Comparison of ENCODE assay signal across 24 cellular contexts in genomic region chr2:23660227-23660626, GRCh38.
DNase-seq lines count a peak whose midpoint lies in the region; ATAC-seq, FAIRE-seq and TF ChIP-seq lines count a peak whose summit lies in the region.
"Had no signal": no experiment of that assay in that cellular context is flagged by ENCODE, and none has a peak within 500 bp of the region (broad histone marks: within the 10 kb centered on the region; RNA-seq: fewer than 3 reads in every experiment).

No MANE protein-coding gene starts in this region.

- H3K9me3 ChIP-seq in HepG2 (ENCODE audit: low read length) (no peaks in the 10 kb centered on the region), right lobe of liver (no peaks in the 10 kb centered on the region)
- H3K9me3 ChIP-seq: A549, Caco-2 had no signal

- peaks cover 6% of the 10 kb centered on the region for H3K27me3 Mint-ChIP-seq in nephron (ENCODE audit: low read depth)
- H3K27me3 Mint-ChIP-seq in progenitor cell of endocrine pancreas, result peaks cover 11% of the 10 kb centered on the region

- in situ Hi-C loops in HepG2 (cut with HindIII; ENCODE audit: extremely low pct_ligation_motif_present, low pct_unique_long_range_greater_than_20kb), result no loop called here

- H3K9me3 Mint-ChIP-seq in nephron (no peaks in the 10 kb centered on the region), progenitor cell of endocrine pancreas (ENCODE audit: low read depth) (no peaks in the 10 kb centered on the region)
- H3K9me3 Mint-ChIP-seq: CD4-positive, alpha-beta T cell; HFFc6 had no signal

- H3K4me3 Mint-ChIP-seq in nephron, result no peak overlapping the region
- H3K4me3 Mint-ChIP-seq in progenitor cell of endocrine pancreas (ENCODE audit: low read depth), result no peak overlapping the region
- H3K4me3 Mint-ChIP-seq: CD4-positive, alpha-beta T cell; HFFc6 had no signal

- TF ChIP-seq POLR2A in HepG2 (IDR thresholded peaks at IDR 0.05; ENCODE audit: insufficient read depth in 1 of 2, low read depth in 2 of 2, low read length in 2 of 2), result no peak
- no peak for TF ChIP-seq POLR2A in right lobe of liver (IDR thresholded peaks at IDR 0.05)

- WGBS in HepG2 (ENCODE audit: low lambda C conversion rate), result 57% methylated on average over 2 of the region's 2 CpGs
- no CpG with 5 or more reads among the region's 2 CpGs for WGBS in right lobe of liver (ENCODE audit: insufficient coverage, low coverage, low lambda C conversion rate, missing lambda C conversion rate)

- H3K27ac ChIP-seq in HepG2 (ENCODE audit: extremely low read length, insufficient read depth, low read length), result no peak overlapping the region
- no peak overlapping the region for H3K27ac ChIP-seq in right lobe of liver
- H3K27ac ChIP-seq: 22Rv1, A549, C4-2B, GM23248, HL-60 had no signal

- TF ChIP-seq CTCF in HepG2 (CRISPR knock-in tag; IDR thresholded peaks at IDR 0.05), result no peak
- TF ChIP-seq CTCF in right lobe of liver (IDR thresholded peaks at IDR 0.05), result no peak
- no peak for TF ChIP-seq CTCF in nephron (IDR thresholded peaks at IDR 0.05; ENCODE audit: unreplicated experiment in 3 of 3)
- TF ChIP-seq CTCF in progenitor cell of endocrine pancreas (IDR thresholded peaks at IDR 0.05; ENCODE audit: unreplicated experiment), result no peak

- peak; percentile 20 for DNase-seq in DMS 273 (lab: John Stamatoyannopoulos, UW; ENCODE audit: unreplicated experiment)
- no peak for DNase-seq in DMS 273 treated with DMSO at 0.1 percent for 48 hours (lab: John Stamatoyannopoulos, UW)
- no peak for DNase-seq in HepG2 (ENCODE audit: low spot score)
- DNase-seq in right lobe of liver, result no peak
- no peak for DNase-seq in progenitor cell of endocrine pancreas (ENCODE audit: low spot score, unreplicated experiment)
- DNase-seq in Right ventricle myocardium inferior (ENCODE audit: missing footprints), result no peak
- no peak for DNase-seq in NCI-H748 treated with DMSO at 0.1 percent for 48 hours (lab: John Stamatoyannopoulos, UW)
- DNase-seq: AML-193; Caco-2; CD4-positive, alpha-beta T cell; DMS79 treated with DMSO at 0.1 percent for 48 hours; GF-D8; GM23248; HCEC 1CT; HFFc6; IMR-90 had no signal

- ATAC-seq in HepG2 (no peak), right lobe of liver (no peak), Right ventricle myocardium inferior (no peak)
- ATAC-seq: A549 had no signal

- no peak overlapping the region for H3K4me3 ChIP-seq in HepG2 (replicated peaks in 1 of 3; ENCODE audit: insufficient read depth in 1 of 3, low read depth in 2 of 3, low read length in 3 of 3)
- H3K4me3 ChIP-seq in right lobe of liver, result no peak overlapping the region
- H3K4me3 ChIP-seq: A549, GM23248 had no signal

- H3K27ac Mint-ChIP-seq in nephron (peak overlapping the region in 2 of 3 experiments; percentile 51 to 86), progenitor cell of endocrine pancreas (peak overlapping the region; percentile 58)
- H3K27ac Mint-ChIP-seq: CD4-positive, alpha-beta T cell; HFFc6 had no signal

- no peak for TF ChIP-seq EP300 in HepG2 (IDR thresholded peaks at IDR 0.05; ENCODE audit: low read depth in 2 of 2, low read length in 2 of 2)
- no peak for TF ChIP-seq EP300 in HepG2 (CRISPR knock-in tag; IDR thresholded peaks at IDR 0.05; ENCODE audit: borderline replicate concordance)

- no peak for FAIRE-seq in HepG2 (lab: Jason Lieb, UNC)
- FAIRE-seq: A549, D721Med, GM19239, H54 had no signal

- no TSS peak for BruUV-seq in HepG2 (replicated peaks; lab: Mats Ljungman, UMichigan)

- no peaks in the 10 kb centered on the region for H3K79me2 ChIP-seq in HepG2 (ENCODE audit: insufficient read depth, low read length)

- H3K36me3 Mint-ChIP-seq in nephron (ENCODE audit: low read depth) (no peaks in the 10 kb centered on the region), progenitor cell of endocrine pancreas (ENCODE audit: insufficient read depth) (no peaks in the 10 kb centered on the region)

- H3K4me1 ChIP-seq in HepG2 (ENCODE audit: insufficient read depth, low read length) (peaks cover 63% of the 10 kb centered on the region), right lobe of liver (no peaks in the 10 kb centered on the region)
- H3K4me1 ChIP-seq: A549 had no signal

- H2AFZ ChIP-seq in HepG2 (ENCODE audit: low read length), result no peak overlapping the region
- H2AFZ ChIP-seq: GM23248 had no signal

- peaks cover 56% of the 10 kb centered on the region for H3K4me1 Mint-ChIP-seq in nephron
- peaks cover 6% of the 10 kb centered on the region for H3K4me1 Mint-ChIP-seq in progenitor cell of endocrine pancreas (ENCODE audit: low read depth)

- POLR2A ChIA-PET in HepG2 (lab: Yijun Ruan, JAX), result no interaction called here

- H3K36me3 ChIP-seq in HepG2 (replicated peaks in 1 of 2; ENCODE audit: control insufficient read depth in 1 of 2, insufficient read depth in 2 of 2, low read length in 2 of 2) (no peaks in the 10 kb centered on the region), right lobe of liver (no peaks in the 10 kb centered on the region)

- CTCF ChIA-PET in HepG2 (lab: Yijun Ruan, JAX; ENCODE audit: low intra/inter-chr PET ratio, low total read pairs), result no interaction called here

- H4K20me1 ChIP-seq in HepG2 (ENCODE audit: insufficient read depth, low read length), result no peaks in the 10 kb centered on the region

- no peak for TF ChIP-seq RAD21 in HepG2 (CRISPR knock-in tag; IDR thresholded peaks at IDR 0.05)

- peaks cover 0 to 10% of the 10 kb centered on the region in 2 experiments; a peak in 2 of 5 replicates for H3K27me3 ChIP-seq in HepG2 (ENCODE audit: control insufficient read depth in 1 of 2, insufficient read depth in 2 of 2, low read length in 2 of 2)
- H3K27me3 ChIP-seq in right lobe of liver, result no peaks in the 10 kb centered on the region

- intact Hi-C loops in HepG2 (cut with micrococcal nuclease; ENCODE audit: unreplicated experiment), result no loop called here
- intact Hi-C loops in right lobe of liver (cut with DNase I), result no loop called here
- intact Hi-C loops in Right ventricle myocardium inferior (cut with DNase I), result no loop called here

- H3K9ac ChIP-seq in HepG2 (ENCODE audit: insufficient read depth, low read depth, low read length), result no peak overlapping the region
- H3K9ac ChIP-seq: GM23248 had no signal

- no peak overlapping the region for H3K4me2 ChIP-seq in HepG2 (ENCODE audit: low read depth, low read length)
- H3K4me2 ChIP-seq: A549 had no signal

TF ChIP-seq in HepG2, 621 proteins besides CTCF, POLR2A, EP300 and RAD21:
- 0 out of 2 replicates have a peak, but pooled peaks have one; percentile 1 for TF ChIP-seq ZNF446 (CRISPR knock-in tag; IDR thresholded peaks at IDR 0.05)
- TF ChIP-seq ZNF441 (CRISPR knock-in tag; IDR thresholded peaks at IDR 0.05; ENCODE audit: borderline replicate concordance), result no peak
